ENCODE assay signal across 8 cellular contexts in the genomic region with DNA sequence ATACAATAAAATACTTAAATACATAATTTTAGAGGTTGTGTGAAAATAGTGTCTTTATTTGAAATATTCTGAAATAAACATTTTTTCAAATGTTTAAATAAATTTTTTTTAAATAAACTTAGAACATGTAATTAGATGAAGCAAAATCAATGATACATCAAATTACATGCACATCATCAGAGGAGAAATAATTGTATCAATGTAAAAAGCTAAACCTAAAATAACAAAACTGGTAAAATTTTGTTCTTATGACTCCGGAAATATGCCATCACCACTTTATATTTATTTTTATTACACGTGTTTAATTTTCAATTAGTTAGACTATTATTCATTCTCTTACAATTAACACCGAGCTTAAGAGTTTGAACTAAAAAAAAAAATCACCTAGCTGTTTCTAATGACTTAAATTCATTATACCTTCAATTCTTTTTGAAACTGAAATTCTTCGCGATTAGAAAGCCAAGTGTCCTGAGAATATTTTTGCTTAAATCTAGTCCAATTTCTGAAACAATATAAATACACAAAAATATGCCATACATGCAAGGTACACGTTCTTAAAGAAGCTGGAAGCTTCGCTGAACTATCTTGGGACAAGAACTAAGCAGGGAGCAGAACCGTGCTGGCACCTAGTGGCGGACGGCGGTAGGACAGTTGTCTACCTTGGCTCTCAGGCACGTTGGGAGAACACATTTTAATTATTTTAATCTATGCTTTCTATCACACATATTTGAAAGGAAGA.
A peak's percentile ranks its signal among the peaks of the same experiment; 100 is the strongest.
DNase-seq lines count a peak whose midpoint lies in the region; ATAC-seq and TF ChIP-seq lines count a peak whose summit lies in the region.

No MANE protein-coding gene starts in this region.

- no peak overlapping the region for H3K27ac Mint-ChIP-seq in CD8-positive, alpha-beta T cell

- H3K4me1 Mint-ChIP-seq in CD8-positive, alpha-beta T cell (ENCODE audit: low read depth), result no peaks in the 10 kb centered on the region

- POLR2A ChIA-PET in CD8-positive, alpha-beta T cell (lab: Charles Lee), result no interaction called here

- intact Hi-C loops in CD8-positive, alpha-beta T cell (cut with DNase I, micrococcal nuclease), result loop anchor here (2.0 to 10.0 kb wide), 3 partner anchors 387 to 1063 kb away; no protein-coding TSS in a partner anchor

- H3K36me3 ChIP-seq in CD8-positive, alpha-beta T cell (ENCODE audit: insufficient read depth, low read length), result no peaks in the 10 kb centered on the region

- H3K4me3 Mint-ChIP-seq in CD8-positive, alpha-beta T cell, result no peak overlapping the region

- peak; percentile 51 for ATAC-seq in CD8-positive, alpha-beta T cell
- ATAC-seq in GM19328 (IDR thresholded peaks at IDR 0.05; ENCODE audit: unreplicated experiment) (peak; percentile 86), HG03354 (IDR thresholded peaks at IDR 0.05; ENCODE audit: poor library complexity, severe bottlenecking, unreplicated experiment) (peak; percentile 98)

- CTCF ChIA-PET in CD8-positive, alpha-beta T cell (lab: Charles Lee), result interaction anchor here (0.6 to 3.4 kb wide), 6 partner anchors 10 to 313 kb away, joined by 3 to 12 read pairs (median 3); no protein-coding TSS in a partner anchor

- no peaks in the 10 kb centered on the region for H3K36me3 Mint-ChIP-seq in CD8-positive, alpha-beta T cell

- no peak overlapping the region for H3K27ac ChIP-seq in CD8-positive, alpha-beta T cell (ENCODE audit: low read depth, low read length)

- DNase-seq in CD8-positive, alpha-beta T cell, result peak in 6 of 7 experiments; percentile 3 to 48 (median 24)
- DNase-seq in NCI-H345 (lab: John Stamatoyannopoulos, UW), result peak; percentile 77
- peak; percentile 77 for DNase-seq in activated CD4-positive, alpha-beta T cell treated with anti-CD3 and anti-CD28 coated beads for 48 hours
- peak; percentile 14 for DNase-seq in effector CD4-positive, alpha-beta T cell
- peak; percentile 68 for DNase-seq in medulla oblongata (ENCODE audit: extremely low spot score)
- DNase-seq in stimulated activated CD8-positive, alpha-beta memory T cell treated with anti-CD3 and anti-CD28 coated beads, Interleukin-4, amount 100 ng/mL, for 24 hours (ENCODE audit: low read depth), result peak; percentile 15

- H3K4me1 ChIP-seq in CD8-positive, alpha-beta T cell (ENCODE audit: insufficient read depth, low read length), result no peaks in the 10 kb centered on the region

- no peak overlapping the region for H3K4me3 ChIP-seq in CD8-positive, alpha-beta T cell (ENCODE audit: low read depth, low read length)

- peak; percentile 91 for TF ChIP-seq CTCF in CD8-positive, alpha-beta T cell (IDR thresholded peaks at IDR 0.05)

- H3K9me3 ChIP-seq in CD8-positive, alpha-beta T cell (ENCODE audit: low read length), result no peaks in the 10 kb centered on the region

- no peaks in the 10 kb centered on the region for H3K9me3 Mint-ChIP-seq in CD8-positive, alpha-beta T cell

- H3K27me3 Mint-ChIP-seq in CD8-positive, alpha-beta T cell (ENCODE audit: low read depth), result no peaks in the 10 kb centered on the region

- no peaks in the 10 kb centered on the region for H3K27me3 ChIP-seq in CD8-positive, alpha-beta T cell (ENCODE audit: insufficient read depth, low read length)

Comparison
In these comparisons a context has a peak if more than half of its experiments do, and no peak if none do; other contexts are left out.
1. DNase-seq: peak in every context shown above with its lines; median percentile 77 in NCI-H345; 77 in activated CD4-positive, alpha-beta T cell treated with anti-CD3 and anti-CD28 coated beads for 48 hours; 68 in medulla oblongata; 24 in CD8-positive, alpha-beta T cell; 15 in stimulated activated CD8-positive, alpha-beta memory T cell treated with anti-CD3 and anti-CD28 coated beads, Interleukin-4, amount 100 ng/mL, for 24 hours; 14 in effector CD4-positive, alpha-beta T cell.